1 cellular context compared by ENCODE assay signal in the genomic region with DNA sequence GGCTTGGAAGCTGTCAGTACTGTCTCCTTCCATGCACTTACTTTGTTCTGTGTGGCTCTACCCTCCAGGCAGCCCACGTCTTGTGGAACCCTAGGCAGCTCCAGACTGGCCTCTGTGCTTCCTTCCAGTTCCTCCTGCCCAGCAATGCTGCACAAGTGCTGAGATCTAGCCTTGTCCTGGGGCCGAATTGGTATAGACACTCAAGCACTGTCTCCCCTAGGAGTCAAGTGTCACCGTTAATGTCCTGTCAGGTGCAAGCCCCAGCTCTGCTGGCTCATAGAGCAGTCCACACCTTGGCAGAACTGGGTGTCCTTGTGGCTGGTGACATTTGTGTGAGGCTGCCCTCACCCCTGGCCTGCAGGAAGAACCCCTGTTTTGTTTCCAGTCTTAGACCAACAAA.
TF ChIP-seq lines count a peak whose summit lies in the region.

No MANE protein-coding gene starts in this region.

TF ChIP-seq in GM23338, 12 proteins besides CTCF, POLR2A, EP300 and RAD21 (continued from another document):
- TF ChIP-seq, protein P1, sequence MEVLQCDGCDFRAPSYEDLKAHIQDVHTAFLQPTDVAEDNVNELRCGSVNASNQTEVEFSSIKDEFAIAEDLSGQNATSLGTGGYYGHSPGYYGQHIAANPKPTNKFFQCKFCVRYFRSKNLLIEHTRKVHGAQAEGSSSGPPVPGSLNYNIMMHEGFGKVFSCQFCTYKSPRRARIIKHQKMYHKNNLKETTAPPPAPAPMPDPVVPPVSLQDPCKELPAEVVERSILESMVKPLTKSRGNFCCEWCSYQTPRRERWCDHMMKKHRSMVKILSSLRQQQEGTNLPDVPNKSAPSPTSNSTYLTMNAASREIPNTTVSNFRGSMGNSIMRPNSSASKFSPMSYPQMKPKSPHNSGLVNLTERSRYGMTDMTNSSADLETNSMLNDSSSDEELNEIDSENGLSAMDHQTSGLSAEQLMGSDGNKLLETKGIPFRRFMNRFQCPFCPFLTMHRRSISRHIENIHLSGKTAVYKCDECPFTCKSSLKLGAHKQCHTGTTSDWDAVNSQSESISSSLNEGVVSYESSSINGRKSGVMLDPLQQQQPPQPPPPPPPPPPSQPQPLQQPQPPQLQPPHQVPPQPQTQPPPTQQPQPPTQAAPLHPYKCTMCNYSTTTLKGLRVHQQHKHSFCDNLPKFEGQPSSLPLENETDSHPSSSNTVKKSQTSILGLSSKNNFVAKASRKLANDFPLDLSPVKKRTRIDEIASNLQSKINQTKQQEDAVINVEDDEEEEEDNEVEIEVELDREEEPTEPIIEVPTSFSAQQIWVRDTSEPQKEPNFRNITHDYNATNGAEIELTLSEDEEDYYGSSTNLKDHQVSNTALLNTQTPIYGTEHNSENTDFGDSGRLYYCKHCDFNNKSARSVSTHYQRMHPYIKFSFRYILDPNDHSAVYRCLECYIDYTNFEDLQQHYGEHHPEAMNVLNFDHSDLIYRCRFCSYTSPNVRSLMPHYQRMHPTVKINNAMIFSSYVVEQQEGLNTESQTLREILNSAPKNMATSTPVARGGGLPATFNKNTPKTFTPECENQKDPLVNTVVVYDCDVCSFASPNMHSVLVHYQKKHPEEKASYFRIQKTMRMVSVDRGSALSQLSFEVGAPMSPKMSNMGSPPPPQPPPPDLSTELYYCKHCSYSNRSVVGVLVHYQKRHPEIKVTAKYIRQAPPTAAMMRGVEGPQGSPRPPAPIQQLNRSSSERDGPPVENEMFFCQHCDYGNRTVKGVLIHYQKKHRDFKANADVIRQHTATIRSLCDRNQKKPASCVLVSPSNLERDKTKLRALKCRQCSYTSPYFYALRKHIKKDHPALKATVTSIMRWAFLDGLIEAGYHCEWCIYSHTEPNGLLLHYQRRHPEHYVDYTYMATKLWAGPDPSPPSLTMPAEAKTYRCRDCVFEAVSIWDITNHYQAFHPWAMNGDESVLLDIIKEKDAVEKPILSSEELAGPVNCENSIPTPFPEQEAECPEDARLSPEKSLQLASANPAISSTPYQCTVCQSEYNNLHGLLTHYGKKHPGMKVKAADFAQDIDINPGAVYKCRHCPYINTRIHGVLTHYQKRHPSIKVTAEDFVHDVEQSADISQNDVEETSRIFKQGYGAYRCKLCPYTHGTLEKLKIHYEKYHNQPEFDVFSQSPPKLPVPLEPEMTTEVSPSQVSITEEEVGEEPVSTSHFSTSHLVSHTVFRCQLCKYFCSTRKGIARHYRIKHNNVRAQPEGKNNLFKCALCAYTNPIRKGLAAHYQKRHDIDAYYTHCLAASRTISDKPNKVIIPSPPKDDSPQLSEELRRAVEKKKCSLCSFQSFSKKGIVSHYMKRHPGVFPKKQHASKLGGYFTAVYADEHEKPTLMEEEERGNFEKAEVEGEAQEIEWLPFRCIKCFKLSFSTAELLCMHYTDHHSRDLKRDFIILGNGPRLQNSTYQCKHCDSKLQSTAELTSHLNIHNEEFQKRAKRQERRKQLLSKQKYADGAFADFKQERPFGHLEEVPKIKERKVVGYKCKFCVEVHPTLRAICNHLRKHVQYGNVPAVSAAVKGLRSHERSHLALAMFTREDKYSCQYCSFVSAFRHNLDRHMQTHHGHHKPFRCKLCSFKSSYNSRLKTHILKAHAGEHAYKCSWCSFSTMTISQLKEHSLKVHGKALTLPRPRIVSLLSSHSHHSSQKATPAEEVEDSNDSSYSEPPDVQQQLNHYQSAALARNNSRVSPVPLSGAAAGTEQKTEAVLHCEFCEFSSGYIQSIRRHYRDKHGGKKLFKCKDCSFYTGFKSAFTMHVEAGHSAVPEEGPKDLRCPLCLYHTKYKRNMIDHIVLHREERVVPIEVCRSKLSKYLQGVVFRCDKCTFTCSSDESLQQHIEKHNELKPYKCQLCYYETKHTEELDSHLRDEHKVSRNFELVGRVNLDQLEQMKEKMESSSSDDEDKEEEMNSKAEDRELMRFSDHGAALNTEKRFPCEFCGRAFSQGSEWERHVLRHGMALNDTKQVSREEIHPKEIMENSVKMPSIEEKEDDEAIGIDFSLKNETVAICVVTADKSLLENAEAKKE (CRISPR knock-in tag; IDR thresholded peaks at IDR 0.05): no peak
